Comparison of ENCODE assay signal across 21 cellular contexts in the genomic region with DNA sequence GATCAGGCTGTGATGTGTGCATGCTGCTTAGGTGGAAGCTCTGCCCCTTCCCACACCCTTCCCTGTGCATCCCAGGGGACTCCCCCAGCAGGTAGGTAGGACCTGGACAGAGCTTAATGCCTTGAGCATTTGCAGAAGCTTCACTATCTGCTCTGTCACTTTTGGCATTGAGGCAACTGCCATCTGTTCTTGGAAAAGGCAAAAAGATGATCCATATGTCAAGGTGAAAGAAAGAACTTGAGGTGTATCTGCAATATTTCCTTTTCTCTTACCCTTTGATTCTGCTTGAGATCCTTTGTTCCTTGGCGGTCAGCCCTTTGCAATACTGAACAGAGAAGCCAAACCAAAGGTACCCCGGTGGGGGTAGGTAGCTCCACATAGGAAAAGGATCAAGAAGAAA. TPM values are rescaled to one million over a fixed set of nuclear protein-coding genes. Genes with fewer than 3 reads are reported as not detected.
DNase-seq lines count a peak whose midpoint lies in the region; ATAC-seq lines count a peak whose summit lies in the region.
"Had no signal": no experiment of that assay in that cellular context is flagged by ENCODE, and none has a peak within 500 bp of the region (broad histone marks: within the 10 kb centered on the region; RNA-seq: fewer than 3 reads in every experiment).

No MANE protein-coding gene starts in this region.

- DNase-seq in DMS 273 (lab: John Stamatoyannopoulos, UW; ENCODE audit: unreplicated experiment) (peak; percentile 18), DMS 273 treated with DMSO at 0.1 percent for 48 hours (lab: John Stamatoyannopoulos, UW) (no peak), NCI-H69 (lab: John Stamatoyannopoulos, UW) (peak; percentile 62), cerebellum (ENCODE audit: low spot score) (peak; percentile 71), ecto neural progenitor cell (ENCODE audit: low spot score) (no peak)
- no peak for DNase-seq in stimulated activated naive B cell treated with anti-CD40 and anti-IgM and Interleukin-4, amounts not matched to agents 10 μg/mL and 1 μg/mL and 100 μg/mL, for 72 hours
- DNase-seq: Calu3; CD8-positive, alpha-beta T cell; DMS79; GM23248; HCEC 1CT; KG1; NCI-H1092; NCI-H1436; NK-92 treated with Interleukin-12 subunit alpha and Interleukin-12 subunit beta, amount 100 ng/mL, for 24 hours; SIG-M5; T-cell had no signal

- H3K9me3 Mint-ChIP-seq in stimulated activated memory B cell treated with anti-CD40 and anti-IgM and Interleukin-4, amounts not matched to agents 10 μg/mL and 1 μg/mL and 100 μg/mL, for 72 hours = no peaks in the 10 kb centered on the region
- H3K9me3 Mint-ChIP-seq in stimulated activated naive B cell treated with anti-CD40 and anti-IgM and Interleukin-4, amounts not matched to agents 10 μg/mL and 1 μg/mL and 100 μg/mL, for 72 hours = peaks cover 0 to 2% of the 10 kb centered on the region in 2 donors
- H3K9me3 Mint-ChIP-seq: CD8-positive, alpha-beta T cell had no signal

- no peak for ATAC-seq in stimulated activated memory B cell treated with anti-CD40 and anti-IgM and Interleukin-4, amounts not matched to agents 10 μg/mL and 1 μg/mL and 100 μg/mL, for 72 hours
- no peak for ATAC-seq in stimulated activated naive B cell treated with anti-CD40 and anti-IgM and Interleukin-4, amounts not matched to agents 10 μg/mL and 1 μg/mL and 100 μg/mL, for 72 hours (replicated peaks)
- no peak for ATAC-seq in GM19351 (IDR thresholded peaks at IDR 0.05; ENCODE audit: unreplicated experiment)
- ATAC-seq: CD8-positive, alpha-beta T cell; Panc1; SK-N-SH treated with all-trans-retinoic acid at 6 μM for 48 hours; T-cell had no signal

- no peak overlapping the region for H3K4me3 Mint-ChIP-seq in stimulated activated memory B cell treated with anti-CD40 and anti-IgM and Interleukin-4, amounts not matched to agents 10 μg/mL and 1 μg/mL and 100 μg/mL, for 72 hours
- H3K4me3 Mint-ChIP-seq in stimulated activated naive B cell treated with anti-CD40 and anti-IgM and Interleukin-4, amounts not matched to agents 10 μg/mL and 1 μg/mL and 100 μg/mL, for 72 hours = no peak overlapping the region
- H3K4me3 Mint-ChIP-seq: CD8-positive, alpha-beta T cell; T-cell had no signal

- no peaks in the 10 kb centered on the region for H3K27me3 Mint-ChIP-seq in stimulated activated memory B cell treated with anti-CD40 and anti-IgM and Interleukin-4, amounts not matched to agents 10 μg/mL and 1 μg/mL and 100 μg/mL, for 72 hours
- no peaks in the 10 kb centered on the region for H3K27me3 Mint-ChIP-seq in stimulated activated naive B cell treated with anti-CD40 and anti-IgM and Interleukin-4, amounts not matched to agents 10 μg/mL and 1 μg/mL and 100 μg/mL, for 72 hours

- H3K27ac Mint-ChIP-seq in stimulated activated memory B cell treated with anti-CD40 and anti-IgM and Interleukin-4, amounts not matched to agents 10 μg/mL and 1 μg/mL and 100 μg/mL, for 72 hours = peak overlapping the region; percentile 74
- H3K27ac Mint-ChIP-seq in stimulated activated naive B cell treated with anti-CD40 and anti-IgM and Interleukin-4, amounts not matched to agents 10 μg/mL and 1 μg/mL and 100 μg/mL, for 72 hours = no peak overlapping the region
- H3K27ac Mint-ChIP-seq: CD8-positive, alpha-beta T cell; T-cell had no signal

- peaks cover 89% of the 10 kb centered on the region for H3K4me1 Mint-ChIP-seq in stimulated activated memory B cell treated with anti-CD40 and anti-IgM and Interleukin-4, amounts not matched to agents 10 μg/mL and 1 μg/mL and 100 μg/mL, for 72 hours
- peaks cover 43 to 58% of the 10 kb centered on the region in 2 donors for H3K4me1 Mint-ChIP-seq in stimulated activated naive B cell treated with anti-CD40 and anti-IgM and Interleukin-4, amounts not matched to agents 10 μg/mL and 1 μg/mL and 100 μg/mL, for 72 hours

- peaks cover 5% of the 10 kb centered on the region for H3K36me3 Mint-ChIP-seq in stimulated activated memory B cell treated with anti-CD40 and anti-IgM and Interleukin-4, amounts not matched to agents 10 μg/mL and 1 μg/mL and 100 μg/mL, for 72 hours
- H3K36me3 Mint-ChIP-seq in stimulated activated naive B cell treated with anti-CD40 and anti-IgM and Interleukin-4, amounts not matched to agents 10 μg/mL and 1 μg/mL and 100 μg/mL, for 72 hours = peaks cover 3 to 5% of the 10 kb centered on the region in 2 donors
- H3K36me3 Mint-ChIP-seq: CD8-positive, alpha-beta T cell; T-cell had no signal

RNA-seq across cellular contexts. Expression of gene TBC1D9, which starts 37.1 kb away (rescaled TPM):
- 95.7 TPM for total RNA-seq in cerebellum

Comparison
In these comparisons a context has a peak if more than half of its experiments do, and no peak if none do; other contexts are left out.
1. DNase-seq: peak in DMS 273 (single experiment), NCI-H69 (single experiment) and cerebellum (single experiment); none in DMS 273 treated with DMSO at 0.1 percent for 48 hours (single experiment), stimulated activated naive B cell treated with anti-CD40 and anti-IgM and Interleukin-4, amounts not matched to agents 10 μg/mL and 1 μg/mL and 100 μg/mL, for 72 hours (single experiment) and ecto neural progenitor cell (single experiment).